1 cellular context compared by ENCODE assay signal in the genomic region with DNA sequence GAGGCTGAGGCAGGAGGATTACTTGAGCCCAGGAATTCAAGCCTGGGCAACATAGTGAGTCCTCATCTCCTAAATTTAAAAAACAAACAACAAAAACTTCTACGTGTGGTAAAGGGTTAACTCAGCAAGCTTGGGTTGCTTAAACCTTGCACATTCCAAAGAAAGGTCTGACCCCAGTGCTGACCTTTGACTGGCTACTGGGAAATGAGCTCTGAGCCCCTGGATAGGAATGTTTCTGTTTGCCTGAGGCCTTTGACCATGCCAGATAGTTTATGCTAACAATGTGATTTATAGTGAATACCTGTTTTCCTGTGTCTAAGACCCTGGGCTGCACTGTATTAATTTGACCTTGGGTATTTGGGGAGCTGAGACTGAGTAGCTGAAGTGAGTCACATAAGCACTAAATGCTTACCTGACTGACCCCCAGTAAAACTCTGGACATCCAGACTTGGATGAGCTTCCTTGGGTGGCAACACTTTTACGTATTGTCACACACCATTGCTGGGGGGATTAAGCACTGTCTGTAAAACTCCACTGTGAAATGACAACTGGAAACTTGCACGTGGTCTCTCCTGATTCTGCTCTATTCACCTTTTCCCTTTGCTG.
TF ChIP-seq lines count a peak whose summit lies in the region.

No MANE protein-coding gene starts in this region.

TF ChIP-seq in liver, 16 proteins besides CTCF, POLR2A, EP300 and RAD21:
- TF ChIP-seq, protein P1, sequence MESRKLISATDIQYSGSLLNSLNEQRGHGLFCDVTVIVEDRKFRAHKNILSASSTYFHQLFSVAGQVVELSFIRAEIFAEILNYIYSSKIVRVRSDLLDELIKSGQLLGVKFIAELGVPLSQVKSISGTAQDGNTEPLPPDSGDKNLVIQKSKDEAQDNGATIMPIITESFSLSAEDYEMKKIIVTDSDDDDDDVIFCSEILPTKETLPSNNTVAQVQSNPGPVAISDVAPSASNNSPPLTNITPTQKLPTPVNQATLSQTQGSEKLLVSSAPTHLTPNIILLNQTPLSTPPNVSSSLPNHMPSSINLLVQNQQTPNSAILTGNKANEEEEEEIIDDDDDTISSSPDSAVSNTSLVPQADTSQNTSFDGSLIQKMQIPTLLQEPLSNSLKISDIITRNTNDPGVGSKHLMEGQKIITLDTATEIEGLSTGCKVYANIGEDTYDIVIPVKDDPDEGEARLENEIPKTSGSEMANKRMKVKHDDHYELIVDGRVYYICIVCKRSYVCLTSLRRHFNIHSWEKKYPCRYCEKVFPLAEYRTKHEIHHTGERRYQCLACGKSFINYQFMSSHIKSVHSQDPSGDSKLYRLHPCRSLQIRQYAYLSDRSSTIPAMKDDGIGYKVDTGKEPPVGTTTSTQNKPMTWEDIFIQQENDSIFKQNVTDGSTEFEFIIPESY (IDR thresholded peaks at IDR 0.05) = peak; percentile 39
- TF ChIP-seq FOXA2 (IDR thresholded peaks at IDR 0.05) = no peak
- no peak for TF ChIP-seq FOXA1 (IDR thresholded peaks at IDR 0.05)
- TF ChIP-seq HNF4G (IDR thresholded peaks at IDR 0.05) = peak; percentile 49
- TF ChIP-seq SP1 (IDR thresholded peaks at IDR 0.05) = peak; percentile 76
- no peak for TF ChIP-seq EGR1 (IDR thresholded peaks at IDR 0.05; ENCODE audit: low read depth in 2 of 2)
- peak; percentile 59 for TF ChIP-seq YY1 (IDR thresholded peaks at IDR 0.05)
- TF ChIP-seq NR2F2 (IDR thresholded peaks at IDR 0.05) = peak; percentile 97
- TF ChIP-seq TAF1 (conservative IDR thresholded peaks at IDR 0.05) = no peak
- TF ChIP-seq, protein P2, sequence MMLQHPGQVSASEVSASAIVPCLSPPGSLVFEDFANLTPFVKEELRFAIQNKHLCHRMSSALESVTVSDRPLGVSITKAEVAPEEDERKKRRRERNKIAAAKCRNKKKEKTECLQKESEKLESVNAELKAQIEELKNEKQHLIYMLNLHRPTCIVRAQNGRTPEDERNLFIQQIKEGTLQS (IDR thresholded peaks at IDR 0.05) = no peak
- TF ChIP-seq HNF4A (conservative IDR thresholded peaks at IDR 0.05) = peak; percentile 88 to 89
- TF ChIP-seq, protein P3, sequence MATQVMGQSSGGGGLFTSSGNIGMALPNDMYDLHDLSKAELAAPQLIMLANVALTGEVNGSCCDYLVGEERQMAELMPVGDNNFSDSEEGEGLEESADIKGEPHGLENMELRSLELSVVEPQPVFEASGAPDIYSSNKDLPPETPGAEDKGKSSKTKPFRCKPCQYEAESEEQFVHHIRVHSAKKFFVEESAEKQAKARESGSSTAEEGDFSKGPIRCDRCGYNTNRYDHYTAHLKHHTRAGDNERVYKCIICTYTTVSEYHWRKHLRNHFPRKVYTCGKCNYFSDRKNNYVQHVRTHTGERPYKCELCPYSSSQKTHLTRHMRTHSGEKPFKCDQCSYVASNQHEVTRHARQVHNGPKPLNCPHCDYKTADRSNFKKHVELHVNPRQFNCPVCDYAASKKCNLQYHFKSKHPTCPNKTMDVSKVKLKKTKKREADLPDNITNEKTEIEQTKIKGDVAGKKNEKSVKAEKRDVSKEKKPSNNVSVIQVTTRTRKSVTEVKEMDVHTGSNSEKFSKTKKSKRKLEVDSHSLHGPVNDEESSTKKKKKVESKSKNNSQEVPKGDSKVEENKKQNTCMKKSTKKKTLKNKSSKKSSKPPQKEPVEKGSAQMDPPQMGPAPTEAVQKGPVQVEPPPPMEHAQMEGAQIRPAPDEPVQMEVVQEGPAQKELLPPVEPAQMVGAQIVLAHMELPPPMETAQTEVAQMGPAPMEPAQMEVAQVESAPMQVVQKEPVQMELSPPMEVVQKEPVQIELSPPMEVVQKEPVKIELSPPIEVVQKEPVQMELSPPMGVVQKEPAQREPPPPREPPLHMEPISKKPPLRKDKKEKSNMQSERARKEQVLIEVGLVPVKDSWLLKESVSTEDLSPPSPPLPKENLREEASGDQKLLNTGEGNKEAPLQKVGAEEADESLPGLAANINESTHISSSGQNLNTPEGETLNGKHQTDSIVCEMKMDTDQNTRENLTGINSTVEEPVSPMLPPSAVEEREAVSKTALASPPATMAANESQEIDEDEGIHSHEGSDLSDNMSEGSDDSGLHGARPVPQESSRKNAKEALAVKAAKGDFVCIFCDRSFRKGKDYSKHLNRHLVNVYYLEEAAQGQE (IDR thresholded peaks at IDR 0.05) = peak; percentile 59
- TF ChIP-seq RXRA (IDR thresholded peaks at IDR 0.05) = peak; percentile 89 to 91
- TF ChIP-seq GABPA (IDR thresholded peaks at IDR 0.05 in 1 of 2, conservative IDR thresholded peaks at IDR 0.05 in 1 of 2) = no peak
- TF ChIP-seq, protein P4, sequence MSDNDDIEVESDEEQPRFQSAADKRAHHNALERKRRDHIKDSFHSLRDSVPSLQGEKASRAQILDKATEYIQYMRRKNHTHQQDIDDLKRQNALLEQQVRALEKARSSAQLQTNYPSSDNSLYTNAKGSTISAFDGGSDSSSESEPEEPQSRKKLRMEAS (IDR thresholded peaks at IDR 0.05) = no peak
- TF ChIP-seq JUND (IDR thresholded peaks at IDR 0.05) = peak; percentile 73 to 75
